ENCODE assay signal across 17 cellular contexts in the genomic region with DNA sequence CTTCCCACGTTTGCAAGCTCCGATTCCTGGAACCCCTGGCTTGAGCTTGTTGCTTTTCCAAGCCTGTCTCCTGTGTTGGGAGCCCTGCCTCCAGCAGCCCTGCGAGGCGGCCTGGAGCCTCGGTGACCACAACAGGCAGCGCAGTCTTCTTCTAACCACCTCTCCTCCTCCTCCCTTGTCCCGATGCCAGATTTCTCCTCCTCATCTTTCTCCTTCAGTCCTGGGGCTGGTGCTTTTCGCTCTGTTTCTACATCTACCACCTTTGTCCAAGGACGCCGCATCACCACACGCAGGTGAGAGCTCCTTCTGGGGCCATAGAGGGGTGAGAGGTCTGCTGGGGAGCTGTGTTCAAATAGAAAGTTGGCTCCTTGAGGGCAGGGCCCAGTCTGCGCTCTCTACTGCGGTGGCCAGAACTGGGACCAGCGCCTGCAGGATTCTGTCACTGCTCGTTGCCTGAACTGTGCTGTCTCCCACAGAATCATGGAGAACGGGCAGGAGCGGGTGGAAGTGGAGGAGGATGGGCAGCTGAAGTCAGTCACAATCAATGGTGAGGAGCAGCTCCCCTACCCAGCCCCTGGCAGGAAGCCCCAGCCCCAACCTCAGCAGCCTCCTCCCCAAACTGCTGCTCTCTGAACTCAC. TPM values are rescaled to one million over a fixed set of nuclear protein-coding genes. Genes with fewer than 3 reads are reported as not detected.
DNase-seq lines count a peak whose midpoint lies in the region; ATAC-seq and TF ChIP-seq lines count a peak whose summit lies in the region.
"Had no signal": no experiment of that assay in that cellular context is flagged by ENCODE, and none has a peak within 500 bp of the region (broad histone marks: within the 10 kb centered on the region; RNA-seq: fewer than 3 reads in every experiment).

No MANE protein-coding gene starts in this region.

- H3K4me1 Mint-ChIP-seq in activated naive CD8-positive, alpha-beta T cell (ENCODE audit: low read depth): peaks cover 40% of the 10 kb centered on the region
- H3K4me1 Mint-ChIP-seq in activated naive CD8-positive, alpha-beta T cell treated with anti-CD3 and anti-CD28 coated beads, Interleukin-2, amount 50 U/mL, for 24 hours: peaks cover 37% of the 10 kb centered on the region
- peaks cover 16% of the 10 kb centered on the region for H3K4me1 Mint-ChIP-seq in type B pancreatic cell (ENCODE audit: unreplicated experiment)

- no peaks in the 10 kb centered on the region for H3K36me3 Mint-ChIP-seq in activated naive CD8-positive, alpha-beta T cell
- H3K36me3 Mint-ChIP-seq in activated naive CD8-positive, alpha-beta T cell treated with anti-CD3 and anti-CD28 coated beads, Interleukin-2, amount 50 U/mL, for 24 hours (ENCODE audit: low read depth): peaks cover 12% of the 10 kb centered on the region
- peaks cover 9% of the 10 kb centered on the region for H3K36me3 Mint-ChIP-seq in type B pancreatic cell

- H3K27me3 Mint-ChIP-seq in activated naive CD8-positive, alpha-beta T cell: no peaks in the 10 kb centered on the region
- H3K27me3 Mint-ChIP-seq in activated naive CD8-positive, alpha-beta T cell treated with anti-CD3 and anti-CD28 coated beads, Interleukin-2, amount 50 U/mL, for 24 hours: no peaks in the 10 kb centered on the region
- H3K27me3 Mint-ChIP-seq in type B pancreatic cell: no peaks in the 10 kb centered on the region

- no peak overlapping the region for H3K4me3 Mint-ChIP-seq in activated naive CD8-positive, alpha-beta T cell
- no peak overlapping the region for H3K4me3 Mint-ChIP-seq in activated naive CD8-positive, alpha-beta T cell treated with anti-CD3 and anti-CD28 coated beads, Interleukin-2, amount 50 U/mL, for 24 hours
- peak overlapping the region; percentile 49 for H3K4me3 Mint-ChIP-seq in type B pancreatic cell

- no peak for DNase-seq in activated naive CD8-positive, alpha-beta T cell treated with anti-CD3 and anti-CD28 coated beads, Interleukin-2, amount 50 U/mL, for 24 hours
- DNase-seq in UCSD-AML1 (lab: John Stamatoyannopoulos, UW; ENCODE audit: unreplicated experiment) (peak; percentile 33), inferior parietal cortex (ENCODE audit: extremely low spot score) (peak; percentile 43), type B pancreatic cell (ENCODE audit: extremely low spot score, unreplicated experiment) (no peak), mesenteric fat pad (ENCODE audit: low spot score) (no peak), pons (ENCODE audit: low spot score) (no peak)
- DNase-seq: activated CD8-positive, alpha-beta memory T cell treated with anti-CD3 and anti-CD28 coated beads, Interleukin-2, amount 50 U/mL, for 48 hours; foreskin fibroblast; NCI-H446; pancreas; stimulated activated naive CD4-positive, alpha-beta T cell; WERI-Rb-1 had no signal

- no peak for ATAC-seq in activated naive CD8-positive, alpha-beta T cell treated with anti-CD3 and anti-CD28 coated beads, Interleukin-2, amount 50 U/mL, for 24 hours
- no peak for ATAC-seq in GM18870 (IDR thresholded peaks at IDR 0.05; ENCODE audit: unreplicated experiment)
- ATAC-seq: pancreas had no signal

- TF ChIP-seq CTCF in type B pancreatic cell (conservative IDR thresholded peaks at IDR 0.05): no peak

- no peaks in the 10 kb centered on the region for H3K9me3 Mint-ChIP-seq in activated naive CD8-positive, alpha-beta T cell (ENCODE audit: low read depth)
- no peaks in the 10 kb centered on the region for H3K9me3 Mint-ChIP-seq in activated naive CD8-positive, alpha-beta T cell treated with anti-CD3 and anti-CD28 coated beads, Interleukin-2, amount 50 U/mL, for 24 hours
- H3K9me3 Mint-ChIP-seq in type B pancreatic cell: no peaks in the 10 kb centered on the region

- H3K27ac Mint-ChIP-seq in activated naive CD8-positive, alpha-beta T cell: peak overlapping the region; percentile 22
- H3K27ac Mint-ChIP-seq in activated naive CD8-positive, alpha-beta T cell treated with anti-CD3 and anti-CD28 coated beads, Interleukin-2, amount 50 U/mL, for 24 hours: no peak overlapping the region
- peak overlapping the region; percentile 73 for H3K27ac Mint-ChIP-seq in type B pancreatic cell

RNA-seq across cellular contexts. Expression of a gene that starts 3.9 kb away (rescaled TPM):
- 68.5 and 109 TPM in 2 replicates for total RNA-seq in type B pancreatic cell (ENCODE audit: low replicate concordance)
- total RNA-seq in mesenteric fat pad: 67.5 TPM

RNA-seq across cellular contexts. Expression of a gene that starts 26.1 kb away (rescaled TPM):
- total RNA-seq in type B pancreatic cell (ENCODE audit: low replicate concordance) (17.5 and 35.6 TPM in 2 replicates), mesenteric fat pad (not detected)

RNA-seq across cellular contexts. Expression of a gene that starts 29.3 kb away (rescaled TPM):
- total RNA-seq in type B pancreatic cell (ENCODE audit: low replicate concordance) (25.4 and 81.1 TPM in 2 replicates), mesenteric fat pad (21.7 TPM)

RNA-seq across cellular contexts. Expression of a gene that starts 30.0 kb away (rescaled TPM):
- total RNA-seq in type B pancreatic cell (ENCODE audit: low replicate concordance) (not detected in 2 replicates), mesenteric fat pad (not detected)
- total RNA-seq: cerebellum, M059J, mucosa of gallbladder, pancreas had no signal

RNA-seq across cellular contexts. Expression of a gene that starts 37.8 kb away (rescaled TPM):
- total RNA-seq in type B pancreatic cell (ENCODE audit: low replicate concordance) (34.2 and 37.5 TPM in 2 replicates), mesenteric fat pad (16.1 TPM)

Comparison
In these comparisons a context has a peak if more than half of its experiments do, and no peak if none do; other contexts are left out.
1. DNase-seq: peak in UCSD-AML1 (single experiment) and inferior parietal cortex (single experiment); none in activated naive CD8-positive, alpha-beta T cell treated with anti-CD3 and anti-CD28 coated beads, Interleukin-2, amount 50 U/mL, for 24 hours (single experiment), type B pancreatic cell (single experiment), mesenteric fat pad (single experiment) and pons (single experiment).
2. RNA of a gene that starts 26.1 kb away (total RNA-seq): 17.5 to 35.6 TPM in type B pancreatic cell; not detected in mesenteric fat pad (single experiment); every median in the first group is over 10 times any median in the second.